ENCODE assay signal across 8 cellular contexts in genomic region chr3:98994128-98994762, GRCh38.
A peak's percentile ranks its signal among the peaks of the same experiment; 100 is the strongest.
DNase-seq lines count a peak whose midpoint lies in the region; ATAC-seq, FAIRE-seq and TF ChIP-seq lines count a peak whose summit lies in the region.

No MANE protein-coding gene starts in this region.

- H3K27me3 Mint-ChIP-seq in naive thymus-derived CD4-positive, alpha-beta T cell: peaks cover 0 to 13% (median 4%) of the 10 kb centered on the region in 5 donors

- peaks cover 0 to 15% (median 2%) of the 10 kb centered on the region in 11 donors for H3K9me3 Mint-ChIP-seq in naive thymus-derived CD4-positive, alpha-beta T cell

- no peak overlapping the region for H3K4me2 ChIP-seq in K562 (ENCODE audit: insufficient read depth, low read length)

- DNase-seq in AG20443 (ENCODE audit: low spot score) (peak; percentile 28), KBM-7 (peak; percentile 43), K562 (ENCODE audit: extremely low read depth in 1 of 4, low spot score in 3 of 4) (peak in 2 of 4 experiments; percentile 7 to 23), left lung (no peak), SKM-1 (lab: John Stamatoyannopoulos, UW; ENCODE audit: unreplicated experiment) (no peak)
- DNase-seq in naive thymus-derived CD4-positive, alpha-beta T cell: no peak

- H3K79me2 ChIP-seq in K562 (ENCODE audit: control insufficient read depth, insufficient read depth, low read length): no peaks in the 10 kb centered on the region

- no TSS peak for BruUV-seq in K562 (replicated peaks; lab: Mats Ljungman, UMichigan)

- H3K4me3 ChIP-seq in K562 (no peak overlapping the region), left lung (no peak overlapping the region)
- H3K4me3 ChIP-seq in naive thymus-derived CD4-positive, alpha-beta T cell (ENCODE audit: low read length): no peak overlapping the region

- TF ChIP-seq POLR2A in K562 (conservative IDR thresholded peaks at IDR 0.05): no peak

- peak; percentile 31 to 60 (median 38); a peak in 4 of 6 replicates for TF ChIP-seq CTCF in K562 (IDR thresholded peaks at IDR 0.05 in 2 of 3, conservative IDR thresholded peaks at IDR 0.05 in 1 of 3; ENCODE audit: insufficient read depth in 2 of 3, low read depth in 1 of 3, low read length in 3 of 3)
- TF ChIP-seq CTCF in left lung (IDR thresholded peaks at IDR 0.05): peak; percentile 19 to 49

- ATAC-seq in K562 (no peak), left lung (peak; percentile 82), HG03159 (IDR thresholded peaks at IDR 0.05; ENCODE audit: unreplicated experiment) (no peak), GM21576 (IDR thresholded peaks at IDR 0.05; ENCODE audit: unreplicated experiment) (no peak)
- no peak for ATAC-seq in naive thymus-derived CD4-positive, alpha-beta T cell

- H3K4me1 Mint-ChIP-seq in naive thymus-derived CD4-positive, alpha-beta T cell: no peaks in the 10 kb centered on the region

- H3K9me1 ChIP-seq in K562 (ENCODE audit: control insufficient read depth, insufficient read depth, low read length): no peaks in the 10 kb centered on the region

- H3K9ac ChIP-seq in K562 (ENCODE audit: insufficient read depth in 1 of 2, low read depth in 2 of 2, low read length in 2 of 2): no peak overlapping the region

- TF ChIP-seq EP300 in K562 (IDR thresholded peaks at IDR 0.05; ENCODE audit: low read length): no peak

- H3K27ac Mint-ChIP-seq in naive thymus-derived CD4-positive, alpha-beta T cell: no peak overlapping the region

- no peaks in the 10 kb centered on the region for H4K20me1 ChIP-seq in K562 (replicated peaks; ENCODE audit: control insufficient read depth, insufficient read depth, low read length)

- intact Hi-C loops in K562 (cut with micrococcal nuclease): loop anchor here (2.0 to 10.0 kb wide), 4 partner anchors 169 to 959 kb away; partner anchors contain the start of gene GABRR3
- intact Hi-C loops in left lung (cut with DNase I): loop anchor here in 1 of 2 donors (2.0 kb wide), 1 partner anchor 177 kb away; no protein-coding TSS in a partner anchor
- intact Hi-C loops in naive thymus-derived CD4-positive, alpha-beta T cell (cut with micrococcal nuclease): loop anchor here (1.0 kb wide), 1 partner anchor 177 kb away; no protein-coding TSS in a partner anchor

- H3K36me3 ChIP-seq in K562 (ENCODE audit: control insufficient read depth, insufficient read depth, low read length) (no peaks in the 10 kb centered on the region), left lung (no peaks in the 10 kb centered on the region)
- no peaks in the 10 kb centered on the region for H3K36me3 ChIP-seq in naive thymus-derived CD4-positive, alpha-beta T cell (ENCODE audit: control insufficient read depth in 2 of 3, insufficient read depth in 3 of 3, low read length in 3 of 3)

- H3K4me1 ChIP-seq in K562 (replicated peaks in 1 of 2; ENCODE audit: control insufficient read depth in 2 of 2, insufficient read depth in 2 of 2, low read length in 2 of 2) (no peaks in the 10 kb centered on the region; a peak in 1 of 5 replicates), left lung (no peaks in the 10 kb centered on the region)
- H3K4me1 ChIP-seq in naive thymus-derived CD4-positive, alpha-beta T cell (ENCODE audit: control insufficient read depth in 2 of 2, insufficient read depth in 2 of 2, low read length in 2 of 2): no peaks in the 10 kb centered on the region

- in situ Hi-C loops in KBM-7 (cut with MboI; ENCODE audit: low pct_unique_long_range_greater_than_20kb, low sequenced_read_pairs): loop anchor here (25.0 kb wide), 2 partner anchors 182 to 382 kb away; no protein-coding TSS in a partner anchor
- in situ Hi-C loops in K562 (cut with MboI): loop anchor here (5.0 kb wide), 1 partner anchor 182 kb away; no protein-coding TSS in a partner anchor

- no peaks in the 10 kb centered on the region for H3K36me3 Mint-ChIP-seq in naive thymus-derived CD4-positive, alpha-beta T cell

- TF ChIP-seq RAD21 in K562 (CRISPR knock-in tag; conservative IDR thresholded peaks at IDR 0.05 in 1 of 2, IDR thresholded peaks at IDR 0.05 in 1 of 2): peak; percentile 66 to 79

- POLR2A ChIA-PET in K562 (lab: Yijun Ruan, JAX): no interaction called here
- POLR2A ChIA-PET in naive thymus-derived CD4-positive, alpha-beta T cell (lab: Charles Lee): no interaction called here

- H3K27me3 ChIP-seq in K562 (ENCODE audit: control insufficient read depth in 2 of 2, insufficient read depth in 2 of 2, low read length in 2 of 2) (no peaks in the 10 kb centered on the region), left lung (no peaks in the 10 kb centered on the region)
- H3K27me3 ChIP-seq in naive thymus-derived CD4-positive, alpha-beta T cell (ENCODE audit: control insufficient read depth in 2 of 2, insufficient read depth in 2 of 2, low read length in 2 of 2): no peaks in the 10 kb centered on the region

- no peak overlapping the region for H3K4me3 Mint-ChIP-seq in naive thymus-derived CD4-positive, alpha-beta T cell

- no peaks in the 10 kb centered on the region for H3K9me3 ChIP-seq in K562 (replicated peaks; ENCODE audit: control insufficient read depth, insufficient read depth, low read depth, low read length)
- no peaks in the 10 kb centered on the region for H3K9me3 ChIP-seq in left lung
- H3K9me3 ChIP-seq in naive thymus-derived CD4-positive, alpha-beta T cell (ENCODE audit: control insufficient read depth in 2 of 3, low read length in 3 of 3): no peaks in the 10 kb centered on the region

- H3K27ac ChIP-seq in K562 (ENCODE audit: extremely low read depth, low read depth, low read length): no peak overlapping the region
- H3K27ac ChIP-seq in left lung: no peak overlapping the region
- H3K27ac ChIP-seq in naive thymus-derived CD4-positive, alpha-beta T cell (ENCODE audit: low read depth, low read length): no peak overlapping the region

- FAIRE-seq in K562 (lab: Jason Lieb, UNC): no peak

- CTCF ChIA-PET in K562 (lab: Yijun Ruan, JAX; ENCODE audit: low intra/inter-chr PET ratio): interaction anchor here (1.1 to 2.9 kb wide), 4 partner anchors 170 to 955 kb away, joined by 3 to 19 read pairs (median 4); no protein-coding TSS in a partner anchor
- CTCF ChIA-PET in naive thymus-derived CD4-positive, alpha-beta T cell (lab: Charles Lee): interaction anchor here (1.6 to 1.7 kb wide), 2 partner anchors 177 to 180 kb away, joined by 5 read pairs; no protein-coding TSS in a partner anchor

- H2AFZ ChIP-seq in K562 (ENCODE audit: low read depth, low read length): no peak overlapping the region

TF ChIP-seq in K562, 482 proteins besides CTCF, POLR2A, EP300 and RAD21:
- TF ChIP-seq SMC3 (conservative IDR thresholded peaks at IDR 0.05; ENCODE audit: insufficient read depth, low read depth, low read length): peak; percentile 41
- TF ChIP-seq CEBPG (CRISPR knock-in tag; IDR thresholded peaks at IDR 0.05): no peak
- no peak for TF ChIP-seq CEBPG (tag; conservative IDR thresholded peaks at IDR 0.05 in 1 of 2, IDR thresholded peaks at IDR 0.05 in 1 of 2)
- TF ChIP-seq TRIM28 (IDR thresholded peaks at IDR 0.05): no peak
- TF ChIP-seq DACH1 (IDR thresholded peaks at IDR 0.05; ENCODE audit: partially characterized antibody): no peak
- no peak for TF ChIP-seq ZNF431 (CRISPR knock-in tag; IDR thresholded peaks at IDR 0.05)
- TF ChIP-seq SRSF3 (IDR thresholded peaks at IDR 0.05; ENCODE audit: insufficient read depth, low read length): no peak
- peak; percentile 62 for TF ChIP-seq DEAF1 (CRISPR knock-in tag; IDR thresholded peaks at IDR 0.05)

Comparison
In these comparisons a context has a peak if more than half of its experiments do, and no peak if none do; other contexts are left out.
1. DNase-seq: peak in AG20443 (single experiment) and KBM-7 (single experiment); none in left lung (0 of 2), naive thymus-derived CD4-positive, alpha-beta T cell (0 of 9) and SKM-1 (single experiment).